In genomic region chr21:33642027-33642895, GRCh38 we compare ENCODE assay signal across 8 cellular contexts. TPM values are rescaled to one million over a fixed set of nuclear protein-coding genes. Genes with fewer than 3 reads are reported as not detected.
DNase-seq lines count a peak whose midpoint lies in the region; ATAC-seq and TF ChIP-seq lines count a peak whose summit lies in the region.

ITSN1 (plus strand) TSS chr21:33642501; CDS start chr21:33718829, 76,328 bp downstream.

- no peak for TF ChIP-seq CTCF in fibroblast of lung (conservative IDR thresholded peaks at IDR 0.05 in 1 of 2, IDR thresholded peaks at IDR 0.05 in 1 of 2; ENCODE audit: low read depth in 1 of 2, low read length in 2 of 2)

- peak; percentile 93 for ATAC-seq in naive thymus-derived CD4-positive, alpha-beta T cell
- peak; percentile 96 for ATAC-seq in stimulated activated memory B cell treated with anti-CD40 and anti-IgM and Interleukin-4, amounts not matched to agents 10 μg/mL and 1 μg/mL and 100 μg/mL, for 72 hours

- H3K36me3 ChIP-seq in fibroblast of lung (ENCODE audit: control insufficient read depth, insufficient read depth, low read length) = no peaks in the 10 kb centered on the region
- H3K36me3 ChIP-seq in naive thymus-derived CD4-positive, alpha-beta T cell (ENCODE audit: control insufficient read depth in 2 of 3, insufficient read depth in 3 of 3, low read length in 3 of 3) = no peaks in the 10 kb centered on the region

- peaks cover 13% of the 10 kb centered on the region for H3K4me1 Mint-ChIP-seq in activated T-helper 2 cell treated with anti-CD3 and anti-CD28 coated beads, Interferon-gamma antibody, Interleukin-2, Interleukin-4, amounts not matched to agents 10 μg/mL and 5 μg/mL and 100 μg/mL, durations not matched to agents 14 hours and 24 hours and 36 hours (ENCODE audit: low read depth)
- peaks cover 13 to 42% (median 30%) of the 10 kb centered on the region in 7 donors for H3K4me1 Mint-ChIP-seq in naive thymus-derived CD4-positive, alpha-beta T cell
- peaks cover 22% of the 10 kb centered on the region for H3K4me1 Mint-ChIP-seq in stimulated activated memory B cell treated with anti-CD40 and anti-IgM and Interleukin-4, amounts not matched to agents 10 μg/mL and 1 μg/mL and 100 μg/mL, for 72 hours

- H3K79me2 ChIP-seq in fibroblast of lung (ENCODE audit: control insufficient read depth, insufficient read depth, low read length) = peaks cover 67% of the 10 kb centered on the region

- H3K4me2 ChIP-seq in fibroblast of lung (ENCODE audit: extremely low read depth, insufficient read depth, low read length) = peak within 1 kb of the TSS; percentile 93

- CTCF ChIA-PET in naive thymus-derived CD4-positive, alpha-beta T cell (lab: Charles Lee) = no interaction called here

- peak within 1 kb of the TSS; percentile 79 to 97 (median 89) for H3K4me3 ChIP-seq in fibroblast of lung (replicated peaks in 1 of 4; ENCODE audit: control extremely low read depth in 1 of 4, insufficient read depth in 1 of 4, low read depth in 3 of 4, low read length in 4 of 4)
- H3K4me3 ChIP-seq in naive thymus-derived CD4-positive, alpha-beta T cell (ENCODE audit: low read length) = peak within 1 kb of the TSS; percentile 97

- POLR2A ChIA-PET in naive thymus-derived CD4-positive, alpha-beta T cell (lab: Charles Lee) = no interaction called here

- peak within 1 kb of the TSS; percentile 95 for H3K27ac Mint-ChIP-seq in activated T-helper 2 cell treated with anti-CD3 and anti-CD28 coated beads, Interferon-gamma antibody, Interleukin-2, Interleukin-4, amounts not matched to agents 10 μg/mL and 5 μg/mL and 100 μg/mL, durations not matched to agents 14 hours and 24 hours and 36 hours
- peak within 1 kb of the TSS; percentile 85 to 100 (median 94) for H3K27ac Mint-ChIP-seq in naive thymus-derived CD4-positive, alpha-beta T cell
- H3K27ac Mint-ChIP-seq in stimulated activated memory B cell treated with anti-CD40 and anti-IgM and Interleukin-4, amounts not matched to agents 10 μg/mL and 1 μg/mL and 100 μg/mL, for 72 hours = peak within 1 kb of the TSS; percentile 91

- peaks cover 3% of the 10 kb centered on the region for H3K36me3 Mint-ChIP-seq in activated T-helper 2 cell treated with anti-CD3 and anti-CD28 coated beads, Interferon-gamma antibody, Interleukin-2, Interleukin-4, amounts not matched to agents 10 μg/mL and 5 μg/mL and 100 μg/mL, durations not matched to agents 14 hours and 24 hours and 36 hours (ENCODE audit: low read depth)
- H3K36me3 Mint-ChIP-seq in naive thymus-derived CD4-positive, alpha-beta T cell = peaks cover 0 to 6% (median 5%) of the 10 kb centered on the region in 5 donors
- H3K36me3 Mint-ChIP-seq in stimulated activated memory B cell treated with anti-CD40 and anti-IgM and Interleukin-4, amounts not matched to agents 10 μg/mL and 1 μg/mL and 100 μg/mL, for 72 hours = peaks cover 5% of the 10 kb centered on the region

- peak within 1 kb of the TSS; percentile 94 for H3K4me3 Mint-ChIP-seq in activated T-helper 2 cell treated with anti-CD3 and anti-CD28 coated beads, Interferon-gamma antibody, Interleukin-2, Interleukin-4, amounts not matched to agents 10 μg/mL and 5 μg/mL and 100 μg/mL, durations not matched to agents 14 hours and 24 hours and 36 hours (ENCODE audit: low read depth)
- H3K4me3 Mint-ChIP-seq in naive thymus-derived CD4-positive, alpha-beta T cell = peak within 1 kb of the TSS; percentile 83 to 99 (median 94)
- peak within 1 kb of the TSS; percentile 95 for H3K4me3 Mint-ChIP-seq in stimulated activated memory B cell treated with anti-CD40 and anti-IgM and Interleukin-4, amounts not matched to agents 10 μg/mL and 1 μg/mL and 100 μg/mL, for 72 hours

- no peaks in the 10 kb centered on the region for H3K9me3 ChIP-seq in fibroblast of lung (ENCODE audit: control insufficient read depth, insufficient read depth, low read depth, low read length)
- no peaks in the 10 kb centered on the region for H3K9me3 ChIP-seq in naive thymus-derived CD4-positive, alpha-beta T cell (ENCODE audit: control insufficient read depth in 2 of 3, low read length in 3 of 3)

- H4K20me1 ChIP-seq in fibroblast of lung (ENCODE audit: control insufficient read depth, extremely low read depth, insufficient read depth, low read length) = no peaks in the 10 kb centered on the region

- peak within 1 kb of the TSS; percentile 92 for H3K27ac ChIP-seq in fibroblast of lung (ENCODE audit: insufficient read depth, low read length)
- peak within 1 kb of the TSS; percentile 75 for H3K27ac ChIP-seq in naive thymus-derived CD4-positive, alpha-beta T cell (ENCODE audit: low read depth, low read length)

- H3K27me3 Mint-ChIP-seq in activated T-helper 2 cell treated with anti-CD3 and anti-CD28 coated beads, Interferon-gamma antibody, Interleukin-2, Interleukin-4, amounts not matched to agents 10 μg/mL and 5 μg/mL and 100 μg/mL, durations not matched to agents 14 hours and 24 hours and 36 hours (ENCODE audit: low read depth) = peaks cover 22% of the 10 kb centered on the region
- H3K27me3 Mint-ChIP-seq in naive thymus-derived CD4-positive, alpha-beta T cell = peaks cover 9 to 29% (median 15%) of the 10 kb centered on the region in 5 donors
- peaks cover 15% of the 10 kb centered on the region for H3K27me3 Mint-ChIP-seq in stimulated activated memory B cell treated with anti-CD40 and anti-IgM and Interleukin-4, amounts not matched to agents 10 μg/mL and 1 μg/mL and 100 μg/mL, for 72 hours

- peaks cover 3% of the 10 kb centered on the region for H3K4me1 ChIP-seq in fibroblast of lung (ENCODE audit: control insufficient read depth, extremely low read depth, insufficient read depth, low read length)
- peaks cover 4 to 7% of the 10 kb centered on the region in 2 donors for H3K4me1 ChIP-seq in naive thymus-derived CD4-positive, alpha-beta T cell (ENCODE audit: control insufficient read depth in 2 of 2, insufficient read depth in 2 of 2, low read length in 2 of 2)

- peak within 1 kb of the TSS; percentile 83 for H3K9ac ChIP-seq in fibroblast of lung (ENCODE audit: insufficient read depth, low read length)

- DNase-seq in DMS79 treated with DMSO at 0.1 percent for 48 hours (lab: John Stamatoyannopoulos, UW) (peak; percentile 97), GOT3 (lab: John Stamatoyannopoulos, UW) (peak; percentile 92), LHCN-M2 (ENCODE audit: low read depth) (peak; percentile 100), RPMI7951 (ENCODE audit: low read depth) (peak; percentile 98), fibroblast of lung (ENCODE audit: low read depth in 2 of 2) (peak; percentile 100)
- peak; percentile 98 for DNase-seq in activated T-helper 2 cell treated with anti-CD3 and anti-CD28 coated beads, Interferon-gamma antibody, Interleukin-2, Interleukin-4, amounts not matched to agents 10 μg/mL and 5 μg/mL and 100 μg/mL, durations not matched to agents 14 hours and 24 hours and 36 hours (ENCODE audit: low spot score)
- DNase-seq in naive thymus-derived CD4-positive, alpha-beta T cell = peak; percentile 97 to 100 (median 99)

- no peaks in the 10 kb centered on the region for H3K27me3 ChIP-seq in fibroblast of lung (ENCODE audit: control insufficient read depth, insufficient read depth, low read length)
- H3K27me3 ChIP-seq in naive thymus-derived CD4-positive, alpha-beta T cell (ENCODE audit: control insufficient read depth in 2 of 2, insufficient read depth in 2 of 2, low read length in 2 of 2) = no peaks in the 10 kb centered on the region

- no peaks in the 10 kb centered on the region for H3K9me3 Mint-ChIP-seq in activated T-helper 2 cell treated with anti-CD3 and anti-CD28 coated beads, Interferon-gamma antibody, Interleukin-2, Interleukin-4, amounts not matched to agents 10 μg/mL and 5 μg/mL and 100 μg/mL, durations not matched to agents 14 hours and 24 hours and 36 hours
- H3K9me3 Mint-ChIP-seq in naive thymus-derived CD4-positive, alpha-beta T cell = no peaks in the 10 kb centered on the region
- H3K9me3 Mint-ChIP-seq in stimulated activated memory B cell treated with anti-CD40 and anti-IgM and Interleukin-4, amounts not matched to agents 10 μg/mL and 1 μg/mL and 100 μg/mL, for 72 hours = no peaks in the 10 kb centered on the region

- intact Hi-C loops in activated T-helper 2 cell treated with anti-CD3 and anti-CD28 coated beads, Interferon-gamma antibody, Interleukin-2, Interleukin-4, amounts not matched to agents 10 μg/mL and 5 μg/mL and 100 μg/mL, durations not matched to agents 14 hours and 24 hours and 36 hours (cut with micrococcal nuclease) = loop anchor here (1.0 to 10.0 kb wide), 6 partner anchors 150 to 973 kb away; partner anchors contain the start of genes ATP5PO, DNAJC28, MRPS6 and PAXBP1
- intact Hi-C loops in naive thymus-derived CD4-positive, alpha-beta T cell (cut with micrococcal nuclease) = loop anchor here (1.0 to 5.0 kb wide), 12 partner anchors 100 to 1365 kb away; partner anchors contain the start of genes MIS18A (in 2 of the 2), ATP5PO (in 1 of the 2), CFAP298 (in 1 of the 2) and EVA1C (in 1 of the 2)

- H2AFZ ChIP-seq in fibroblast of lung (ENCODE audit: low read length) = peak within 1 kb of the TSS; percentile 98

RNA-seq across cellular contexts. Expression of gene ITSN1, which starts in this region (rescaled TPM):
- total RNA-seq in LHCN-M2 (2014; rRNA removed) = 18.9 and 35.2 TPM in 2 replicates
- polyA plus RNA-seq in LHCN-M2 (2012) = 20.0 TPM
- 25.8 and 32.0 TPM in 2 replicates for total RNA-seq in RPMI7951 (2014; rRNA removed; shearing (Covaris generic))
- total RNA-seq in activated T-helper 2 cell treated with anti-CD3 and anti-CD28 coated beads, Interferon-gamma antibody, Interleukin-2, Interleukin-4, amounts not matched to agents 10 μg/mL and 5 μg/mL and 100 μg/mL, durations not matched to agents 14 hours and 24 hours and 36 hours = 5.9 and 7.9 TPM in 2 replicates
- total RNA-seq in fibroblast of lung = 25.4 and 34.7 TPM in 2 replicates
- 63.1 and 67.1 TPM in 2 replicates for polyA plus RNA-seq in fibroblast of lung
- polyA plus RNA-seq in fibroblast of lung (2012) = 35.2 and 36.0 TPM in 2 replicates
- 54.9 and 84.5 TPM in 2 replicates for polyA minus RNA-seq in fibroblast of lung (ENCODE audit: low replicate concordance)
- total RNA-seq in naive thymus-derived CD4-positive, alpha-beta T cell = 1 to 10 TPM; 1.8 to 8.6 (median 3.5) TPM
- polyA plus RNA-seq in naive thymus-derived CD4-positive, alpha-beta T cell = 1 to 10 TPM; 1.2 to 1.8 TPM

Comparison
In these comparisons a context has a peak if more than half of its experiments do, and no peak if none do; other contexts are left out.
1. Peak in every context shown above with its lines: DNase-seq, ATAC-seq, H3K4me3 ChIP-seq and H3K27ac ChIP-seq.
2. RNA of gene ITSN1 (polyA plus RNA-seq): 35.2 to 67.1 TPM in fibroblast of lung; 1.2 to 1.8 TPM in naive thymus-derived CD4-positive, alpha-beta T cell; every median in the first group is over 10 times any median in the second.